Comparison of ENCODE assay signal across 9 cellular contexts in the genomic region with DNA sequence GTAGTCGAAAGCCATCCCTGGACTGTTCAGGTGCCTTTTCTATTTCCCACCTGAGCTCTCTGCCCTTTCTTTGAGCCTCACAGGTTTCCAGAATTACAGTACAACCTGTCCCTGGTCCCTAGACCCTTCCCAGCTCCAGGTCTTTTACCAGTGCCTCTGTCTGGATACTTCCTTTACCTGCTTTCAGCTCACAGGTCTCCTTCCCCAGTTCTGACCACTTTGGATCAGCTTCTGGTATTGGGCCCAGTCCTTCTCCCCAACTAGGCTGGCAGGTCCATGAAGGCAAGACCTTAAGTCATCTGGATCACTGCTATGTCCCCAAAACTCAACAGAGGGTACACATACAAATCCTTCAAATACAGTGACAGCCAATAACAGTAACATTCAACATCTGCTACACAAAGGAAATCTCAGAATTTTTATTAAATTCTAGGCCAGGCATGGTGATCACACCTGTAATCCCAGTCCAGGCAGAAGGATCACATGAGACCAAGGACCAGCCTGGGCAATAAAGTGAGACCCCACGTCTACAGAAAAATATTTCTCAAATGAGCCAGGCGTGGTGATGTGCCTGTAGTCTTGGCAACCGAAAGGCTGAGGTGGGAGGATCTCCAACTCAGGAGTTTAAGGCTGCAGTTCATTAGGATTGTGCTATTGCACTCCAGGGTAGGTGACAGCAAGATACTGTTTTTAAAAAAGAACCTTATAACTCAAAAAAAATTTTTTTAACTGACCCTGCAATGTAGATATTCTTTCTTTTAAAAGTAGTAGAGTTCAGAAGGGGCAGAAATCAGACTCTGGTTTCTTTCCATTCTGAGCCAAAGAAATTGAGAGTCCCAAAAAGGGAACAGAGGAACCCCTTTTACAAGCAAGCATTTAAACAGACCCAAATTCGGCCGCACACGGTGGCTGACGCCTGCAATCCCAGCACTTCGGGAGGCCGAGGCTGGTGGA. TPM values are rescaled to one million over a fixed set of nuclear protein-coding genes. Genes with fewer than 3 reads are reported as not detected.
DNase-seq lines count a peak whose midpoint lies in the region; ATAC-seq, FAIRE-seq and TF ChIP-seq lines count a peak whose summit lies in the region.
"Had no signal": no experiment of that assay in that cellular context is flagged by ENCODE, and none has a peak within 500 bp of the region (broad histone marks: within the 10 kb centered on the region; RNA-seq: fewer than 3 reads in every experiment).

No MANE protein-coding gene starts in this region.

- no peak for TF ChIP-seq CTCF in GM12865 (IDR thresholded peaks at IDR 0.05; ENCODE audit: insufficient read depth, low read depth, low read length, missing control alignments)
- TF ChIP-seq CTCF in fibroblast of pulmonary artery (IDR thresholded peaks at IDR 0.05; ENCODE audit: low read length, missing control alignments) = no peak

- H3K4me1 ChIP-seq in SJSA1 (replicated peaks) = peaks cover 29% of the 10 kb centered on the region
- H3K4me1 ChIP-seq in rectal smooth muscle tissue (ENCODE audit: control insufficient read depth, insufficient read depth, low read length) = peaks cover 15% of the 10 kb centered on the region

- no peaks in the 10 kb centered on the region for H3K9me3 ChIP-seq in SJSA1 (replicated peaks)

- ATAC-seq in HG02885 (IDR thresholded peaks at IDR 0.05; ENCODE audit: poor library complexity, unreplicated experiment) = no peak

- FAIRE-seq in HTR-8/SVneo (lab: Jason Lieb, UNC) = no peak

- H3K4me3 ChIP-seq in GM12865 (ENCODE audit: low read depth, low read length) = peak overlapping the region; percentile 95
- H3K4me3 ChIP-seq in SJSA1 = peak overlapping the region; percentile 75
- peak overlapping the region; percentile 94 for H3K4me3 ChIP-seq in fibroblast of pulmonary artery (replicated peaks; ENCODE audit: low read depth, low read length)
- H3K4me3 ChIP-seq in rectal smooth muscle tissue (ENCODE audit: low read length) = peak overlapping the region; percentile 95

- no peak overlapping the region for H3K9ac ChIP-seq in rectal smooth muscle tissue (ENCODE audit: low read length)

- H3K27ac ChIP-seq in SJSA1 (peak overlapping the region; percentile 71; the same call in 1 of the 2 replicates), rectal smooth muscle tissue (ENCODE audit: low read depth, low read length) (no peak overlapping the region)

- DNase-seq in GM12865 (ENCODE audit: low read depth) = no peak
- no peak for DNase-seq in SJSA1 (ENCODE audit: low read depth in 1 of 2, low spot score in 2 of 2)
- DNase-seq in fibroblast of pulmonary artery (ENCODE audit: low read depth) = no peak
- DNase-seq in posterior vena cava (ENCODE audit: low spot score) = no peak
- no peak for DNase-seq in HTR-8/SVneo (ENCODE audit: insufficient read length, low spot score)
- DNase-seq in cerebellar nuclear complex (lab: John Stamatoyannopoulos, UW) = no peak
- DNase-seq: activated CD4-positive, alpha-beta T cell treated with anti-CD3 and anti-CD28 coated beads, Interleukin-2, amount 50 U/mL, for 4 hours had no signal

- intact Hi-C loops in posterior vena cava (cut with DNase I) = loop anchor here in 1 of 2 donors (5.0 to 10.0 kb wide), 2 partner anchors 37 to 90 kb away; a partner anchor contains a TSS

- H3K36me3 ChIP-seq in SJSA1 (peaks cover 46% of the 10 kb centered on the region), rectal smooth muscle tissue (ENCODE audit: control insufficient read depth, insufficient read depth, low read length) (peaks cover 16% of the 10 kb centered on the region)

- H3K27me3 ChIP-seq in SJSA1 (replicated peaks) (no peaks in the 10 kb centered on the region), rectal smooth muscle tissue (ENCODE audit: control insufficient read depth, insufficient read depth, low read length) (no peaks in the 10 kb centered on the region)

RNA-seq across cellular contexts. Expression of a gene that starts 1.3 kb away (rescaled TPM):
- total RNA-seq in SJSA1 (2014; rRNA removed; shearing (Covaris generic)) = 54.0 and 69.4 TPM in 2 replicates
- 1,000 to 10,000 TPM; 1,159 to 1,295 TPM for total RNA-seq in posterior vena cava

RNA-seq across cellular contexts. Expression of a gene that starts 11.0 kb away (rescaled TPM):
- total RNA-seq in SJSA1 (2014; rRNA removed; shearing (Covaris generic)) = 89.0 and 100 TPM in 2 replicates
- 10 to 100 TPM; 67.0 to 74.9 TPM for total RNA-seq in posterior vena cava

RNA-seq across cellular contexts. Expression of a gene that starts 21.9 kb away (rescaled TPM):
- 8.6 and 17.9 TPM in 2 replicates for total RNA-seq in SJSA1 (2014; rRNA removed; shearing (Covaris generic))
- 10 to 100 TPM; 38.1 to 48.6 TPM for total RNA-seq in posterior vena cava

RNA-seq across cellular contexts. Expression of a gene that starts 27.8 kb away (rescaled TPM):
- 2.0 and 4.3 TPM in 2 replicates for total RNA-seq in SJSA1 (2014; rRNA removed; shearing (Covaris generic))
- 100 to 1,000 TPM; 258 to 509 TPM for total RNA-seq in posterior vena cava

RNA-seq across cellular contexts. Expression of a gene that starts 43.2 kb away (rescaled TPM):
- total RNA-seq in SJSA1 (2014; rRNA removed; shearing (Covaris generic)) = 24.3 and 38.9 TPM in 2 replicates
- 10 to 100 TPM; 32.7 to 33.3 TPM for total RNA-seq in posterior vena cava

Comparison
In these comparisons a context has a peak if more than half of its experiments do, and no peak if none do; other contexts are left out.
1. RNA of a gene that starts 1.3 kb away (total RNA-seq): 1,159 to 1,295 TPM in posterior vena cava; 54.0 to 69.4 TPM in SJSA1; every median in the first group is over 10 times any median in the second.
2. Peak in every context shown above with its lines, with median percentiles within 50 percentile points of each other: H3K4me3 ChIP-seq.